In genomic region chr20:36861875-36862801, GRCh38 we compare ENCODE assay signal across 8 cellular contexts. TPM values are rescaled to one million over a fixed set of nuclear protein-coding genes. Genes with fewer than 3 reads are reported as not detected.
DNase-seq lines count a peak whose midpoint lies in the region; ATAC-seq and TF ChIP-seq lines count a peak whose summit lies in the region.

No MANE protein-coding gene starts in this region.

- whole genome bisulfite sequencing in SK-N-SH (ENCODE audit: low lambda C conversion rate): 2% methylated on average over 26 of the region's 45 CpGs
- 3% methylated on average over 35 of the region's 45 CpGs for WGBS in mesenchymal stem cell
- WGBS in thyroid gland, 2 donors: 17 to 21% methylated on average over 15 to 26 of the region's 45 CpGs

- H3K36me3 ChIP-seq in CD4-positive, alpha-beta memory T cell (ENCODE audit: insufficient read depth, low read length): no peaks in the 10 kb centered on the region
- H3K36me3 ChIP-seq in SK-N-SH (replicated peaks in 1 of 2; ENCODE audit: control insufficient read depth in 1 of 2, insufficient read depth in 2 of 2, low read length in 1 of 2) (peaks cover 0 to 9% of the 10 kb centered on the region in 2 experiments), mesenchymal stem cell (ENCODE audit: control insufficient read depth in 1 of 2, insufficient read depth in 2 of 2, low read depth in 1 of 2, low read length in 2 of 2) (peaks cover 15 to 19% of the 10 kb centered on the region in 2 experiments), thyroid gland (no peaks in the 10 kb centered on the region)

- TF ChIP-seq RAD21 in SK-N-SH (IDR thresholded peaks at IDR 0.05; ENCODE audit: low read length): no peak

- H2AFZ ChIP-seq in SK-N-SH (ENCODE audit: low read depth) (no peak overlapping the region), mesenchymal stem cell (ENCODE audit: low read depth, low read length) (no peak overlapping the region)

- no peak overlapping the region for H3K4me3 ChIP-seq in CD4-positive, alpha-beta memory T cell (ENCODE audit: low read length in 2 of 2)
- H3K4me3 ChIP-seq in SK-N-SH (ENCODE audit: low read depth in 2 of 2, low read length in 1 of 2) (peak overlapping the region; percentile 82 to 84), mesenchymal stem cell (ENCODE audit: insufficient read depth in 1 of 2, low read depth in 1 of 2, low read length in 2 of 2) (peak overlapping the region; percentile 83), thyroid gland (replicated peaks in 1 of 3) (peak overlapping the region; percentile 19 to 70 (median 33))

- peaks cover 32% of the 10 kb centered on the region for H4K20me1 ChIP-seq in SK-N-SH (ENCODE audit: insufficient read depth)

- H3K14ac ChIP-seq in mesenchymal stem cell (ENCODE audit: low read length in 2 of 2): peak overlapping the region in 1 of 2 experiments; percentile 98

- H3K9me2 ChIP-seq in SK-N-SH: no peaks in the 10 kb centered on the region

- peaks cover 20% of the 10 kb centered on the region for H3F3A ChIP-seq in SK-N-SH (replicated peaks; ENCODE audit: insufficient read depth)

- no peak for TF ChIP-seq CTCF in SK-N-SH (IDR thresholded peaks at IDR 0.05)
- TF ChIP-seq CTCF in endothelial cell (IDR thresholded peaks at IDR 0.05; ENCODE audit: unreplicated experiment): no peak
- no peak for TF ChIP-seq CTCF in thyroid gland (IDR thresholded peaks at IDR 0.05)

- H3K4me3 Mint-ChIP-seq in CD4-positive, alpha-beta memory T cell: peak overlapping the region; percentile 15 to 71 (median 48)
- peak overlapping the region; percentile 84 for H3K4me3 Mint-ChIP-seq in endothelial cell (ENCODE audit: unreplicated experiment)

- no peak overlapping the region for H2BK120ac ChIP-seq in mesenchymal stem cell (ENCODE audit: low read depth, low read length)

- POLR2A ChIA-PET in CD4-positive, alpha-beta memory T cell (lab: Charles Lee; ENCODE audit: partially characterized antibody): no interaction called here
- POLR2A ChIA-PET in SK-N-SH (lab: Yijun Ruan, JAX): interaction anchor here (0.9 to 1.3 kb wide), 3 partner anchors 27 to 88 kb away, joined by 4 to 5 read pairs (median 4); partner anchors contain the start of gene DSN1

- H3K27ac Mint-ChIP-seq in CD4-positive, alpha-beta memory T cell: no peak overlapping the region
- H3K27ac Mint-ChIP-seq in endothelial cell (ENCODE audit: unreplicated experiment): peak overlapping the region; percentile 53

- peak overlapping the region; percentile 95 for H2BK15ac ChIP-seq in mesenchymal stem cell (ENCODE audit: low read depth, poor library complexity, severe bottlenecking)

- DNase-seq in CD4-positive, alpha-beta memory T cell: no peak
- DNase-seq in HUDEP-2 (lab: John Stamatoyannopoulos, UW; ENCODE audit: unreplicated experiment in 76 of 76): peak in 71 of 76 experiments; percentile 24 to 85 (median 66)
- DNase-seq in SK-N-SH: peak; percentile 91
- no peak for DNase-seq in endothelial cell (ENCODE audit: low spot score)
- DNase-seq in mesenchymal stem cell: peak; percentile 93
- peak; percentile 80 to 87 for DNase-seq in thyroid gland
- no peak for DNase-seq in activated CD8-positive, alpha-beta memory T cell treated with anti-CD3 and anti-CD28 coated beads, Interleukin-2, amount 50 U/mL, for 48 hours

- peaks cover 6% of the 10 kb centered on the region for H3K27me3 ChIP-seq in CD4-positive, alpha-beta memory T cell (ENCODE audit: insufficient read depth, low read length)
- H3K27me3 ChIP-seq in SK-N-SH (ENCODE audit: insufficient read depth) (no peaks in the 10 kb centered on the region), mesenchymal stem cell (ENCODE audit: control insufficient read depth in 1 of 2, insufficient read depth in 1 of 2, low read length in 2 of 2) (no peaks in the 10 kb centered on the region), thyroid gland (no peaks in the 10 kb centered on the region)

- peak overlapping the region; percentile 55 to 91 for H3K18ac ChIP-seq in mesenchymal stem cell (ENCODE audit: low read depth in 1 of 2, low read length in 2 of 2)

- peak in 1 of 2 donors; percentile 66 for TF ChIP-seq POLR2A in thyroid gland (IDR thresholded peaks at IDR 0.05)

- peaks cover 3% of the 10 kb centered on the region for H3K4me1 ChIP-seq in CD4-positive, alpha-beta memory T cell (ENCODE audit: insufficient read depth, low read length)
- H3K4me1 ChIP-seq in SK-N-SH (ENCODE audit: control insufficient read depth in 1 of 2, insufficient read depth in 2 of 2, low read depth in 1 of 2, low read length in 1 of 2): peaks cover 22 to 29% of the 10 kb centered on the region in 2 experiments
- peaks cover 50% of the 10 kb centered on the region for H3K4me1 ChIP-seq in mesenchymal stem cell (ENCODE audit: control insufficient read depth, insufficient read depth, low read depth, low read length)
- peaks cover 52 to 76% of the 10 kb centered on the region in 2 donors for H3K4me1 ChIP-seq in thyroid gland

- peaks cover 18 to 29% of the 10 kb centered on the region in 2 donors for H3K27me3 Mint-ChIP-seq in CD4-positive, alpha-beta memory T cell
- peaks cover 22% of the 10 kb centered on the region for H3K27me3 Mint-ChIP-seq in endothelial cell (ENCODE audit: unreplicated experiment)

- H3K9me3 Mint-ChIP-seq in CD4-positive, alpha-beta memory T cell: peaks cover 0 to 2% (median 0%) of the 10 kb centered on the region in 8 donors
- H3K9me3 Mint-ChIP-seq in endothelial cell (ENCODE audit: unreplicated experiment): no peaks in the 10 kb centered on the region

- no peaks in the 10 kb centered on the region for H3K9me3 ChIP-seq in CD4-positive, alpha-beta memory T cell (ENCODE audit: control insufficient read depth in 1 of 2, low read length in 2 of 2)
- H3K9me3 ChIP-seq in SK-N-SH (no peaks in the 10 kb centered on the region), mesenchymal stem cell (ENCODE audit: control insufficient read depth, low read length) (no peaks in the 10 kb centered on the region), thyroid gland (no peaks in the 10 kb centered on the region)

- H2BK5ac ChIP-seq in mesenchymal stem cell (ENCODE audit: low read depth, low read length, poor library complexity, severe bottlenecking): no peak overlapping the region

- H3K9ac ChIP-seq in SK-N-SH: peak overlapping the region; percentile 78
- peak overlapping the region; percentile 89 for H3K9ac ChIP-seq in mesenchymal stem cell (ENCODE audit: low read length)

- peak overlapping the region in 1 of 2 experiments; percentile 81 for H2BK12ac ChIP-seq in mesenchymal stem cell (ENCODE audit: low read length in 2 of 2)

- ATAC-seq in HG03378 (IDR thresholded peaks at IDR 0.05; ENCODE audit: unreplicated experiment): no peak

- H3K4ac ChIP-seq in mesenchymal stem cell (ENCODE audit: low read depth in 1 of 2, low read length in 2 of 2): peak overlapping the region; percentile 35 to 87

- no peak overlapping the region for H2AK5ac ChIP-seq in mesenchymal stem cell (ENCODE audit: low read length, severe bottlenecking)

- H3K4me2 ChIP-seq in SK-N-SH (peak overlapping the region; percentile 95), mesenchymal stem cell (ENCODE audit: low read length, poor library complexity, severe bottlenecking) (peak overlapping the region; percentile 50)

- no peak overlapping the region for H3K27ac ChIP-seq in CD4-positive, alpha-beta memory T cell (ENCODE audit: low read depth, low read length)
- H3K27ac ChIP-seq in SK-N-SH (ENCODE audit: low read depth in 2 of 2, low read length in 1 of 2): peak overlapping the region; percentile 82 to 83
- peak overlapping the region; percentile 43 for H3K27ac ChIP-seq in mesenchymal stem cell (ENCODE audit: low read length, poor library complexity, severe bottlenecking)
- H3K27ac ChIP-seq in thyroid gland: peak overlapping the region; percentile 79 to 94 (median 92)

- no peak overlapping the region for H4K91ac ChIP-seq in mesenchymal stem cell (ENCODE audit: low read length)

- H3K36me3 Mint-ChIP-seq in CD4-positive, alpha-beta memory T cell: no peaks in the 10 kb centered on the region
- H3K36me3 Mint-ChIP-seq in endothelial cell (ENCODE audit: low read depth, unreplicated experiment): peaks cover 6% of the 10 kb centered on the region

- peaks cover 64% of the 10 kb centered on the region for H3K79me2 ChIP-seq in SK-N-SH (ENCODE audit: insufficient read depth)

- no peak; a peak in 1 of 4 replicates for TF ChIP-seq EP300 in SK-N-SH (IDR thresholded peaks at IDR 0.05; ENCODE audit: borderline replicate concordance in 1 of 2, low read depth in 1 of 2, low read length in 1 of 2)

- intact Hi-C loops in CD4-positive, alpha-beta memory T cell (cut with micrococcal nuclease): no loop called here
- intact Hi-C loops in thyroid gland (cut with DNase I): loop anchor here (5.0 to 10.0 kb wide), 2 partner anchors 45 to 307 kb away; no protein-coding TSS in a partner anchor

- peak overlapping the region; percentile 19 for H4K8ac ChIP-seq in mesenchymal stem cell (ENCODE audit: low read length)

- CTCF ChIA-PET in CD4-positive, alpha-beta memory T cell (lab: Charles Lee; ENCODE audit: partially characterized antibody): no interaction called here
- CTCF ChIA-PET in SK-N-SH (lab: Yijun Ruan, JAX): interaction anchor here (0.9 to 3.8 kb wide), 12 partner anchors 13 to 256 kb away, joined by 3 to 38 read pairs (median 8); partner anchors contain the start of genes DSN1, NDRG3, RAB5IF and TLDC2

- peak overlapping the region in 1 of 2 experiments; percentile 89 for H3K23ac ChIP-seq in mesenchymal stem cell (ENCODE audit: low read length in 2 of 2)

- peaks cover 2 to 12% (median 3%) of the 10 kb centered on the region in 4 donors for H3K4me1 Mint-ChIP-seq in CD4-positive, alpha-beta memory T cell
- peaks cover 41% of the 10 kb centered on the region for H3K4me1 Mint-ChIP-seq in endothelial cell (ENCODE audit: unreplicated experiment)

- H3K79me1 ChIP-seq in mesenchymal stem cell (replicated peaks; ENCODE audit: low read length, poor library complexity, severe bottlenecking): peaks cover 3% of the 10 kb centered on the region

TF ChIP-seq in SK-N-SH, 30 proteins besides CTCF, POLR2A, EP300 and RAD21 (continues in another document):
- TF ChIP-seq YY1 (IDR thresholded peaks at IDR 0.05; ENCODE audit: low read depth) (peak; percentile 63; the same call in 1 of the 2 replicates), GATA2 (CRISPR knock-in tag; IDR thresholded peaks at IDR 0.05) (no peak)

RNA-seq across cellular contexts. Expression of gene TLDC2, which starts 13.8 kb away (rescaled TPM):
- total RNA-seq in CD4-positive, alpha-beta memory T cell: not detected
- under 1 TPM in 1 of 2 donors, not detected in 1; 0.52 TPM for polyA plus RNA-seq in CD4-positive, alpha-beta memory T cell
- 0.02 and 0.08 TPM in 2 replicates for polyA plus RNA-seq in SK-N-SH (2012; rRNA removed)
- 0.04 and 0.08 TPM in 2 replicates for polyA plus RNA-seq in SK-N-SH (2012; cell fraction: cytosol; rRNA removed)
- 0.02 and 0.07 TPM in 2 replicates for polyA plus RNA-seq in SK-N-SH (2012; cell fraction: nucleus; rRNA removed)
- total RNA-seq in endothelial cell (ENCODE audit: unreplicated experiment) (not detected), thyroid gland (1 to 10 TPM in 2 of 4 donors, under 1 TPM in 2; 0.45 to 2.5 (median 1.1) TPM)
- polyA plus RNA-seq in mesenchymal stem cell (2013, experiment 1 of 2): not detected
- not detected for polyA plus RNA-seq in mesenchymal stem cell (2013, experiment 2 of 2)

Comparison
In these comparisons a context has a peak if more than half of its experiments do, and no peak if none do; other contexts are left out.
1. DNase-seq: peak in HUDEP-2 (71 of 76), SK-N-SH (single experiment), mesenchymal stem cell (single experiment) and thyroid gland (2 of 2); none in CD4-positive, alpha-beta memory T cell (0 of 5), endothelial cell (single experiment) and activated CD8-positive, alpha-beta memory T cell treated with anti-CD3 and anti-CD28 coated beads, Interleukin-2, amount 50 U/mL, for 48 hours (single experiment).
2. H3K4me3 ChIP-seq: peak in SK-N-SH (2 of 2), mesenchymal stem cell (2 of 2) and thyroid gland (3 of 3); none in CD4-positive, alpha-beta memory T cell (0 of 2).